7 cellular contexts compared by ENCODE assay signal in genomic region chr1:27428316-27429028, GRCh38. TPM values are rescaled to one million over a fixed set of nuclear protein-coding genes. Genes with fewer than 3 reads are reported as not detected.
DNase-seq lines count a peak whose midpoint lies in the region; ATAC-seq and TF ChIP-seq lines count a peak whose summit lies in the region.

No MANE protein-coding gene starts in this region.

- no peaks in the 10 kb centered on the region for H3K9me3 ChIP-seq in psoas muscle
- H3K9me3 ChIP-seq in MM.1S (replicated peaks; ENCODE audit: insufficient read depth, low read length), result no peaks in the 10 kb centered on the region

- no peaks in the 10 kb centered on the region for H3K27me3 Mint-ChIP-seq in activated CD8-positive, alpha-beta T cell treated with anti-CD3 and anti-CD28 coated beads, Interleukin-2, amount 10 ng/mL, durations not matched to agents 7 days and 5 days (ENCODE audit: low read depth)

- H3K9ac ChIP-seq in MM.1S (ENCODE audit: low read length), result no peak overlapping the region

- intact Hi-C loops in head of caudate nucleus (cut with DNase I) (no loop called here), psoas muscle (cut with DNase I) (loop anchor here in 1 of 2 donors (5.0 kb wide), 1 partner anchor 54 kb away; no protein-coding TSS in a partner anchor)

- peaks cover 42% of the 10 kb centered on the region for H3K36me3 Mint-ChIP-seq in activated CD8-positive, alpha-beta T cell treated with anti-CD3 and anti-CD28 coated beads, Interleukin-2, amount 10 ng/mL, durations not matched to agents 7 days and 5 days (ENCODE audit: low read depth)

- H3K9me2 ChIP-seq in MM.1S (replicated peaks; ENCODE audit: insufficient read depth, low read length), result no peaks in the 10 kb centered on the region

- no peak overlapping the region for H2AFZ ChIP-seq in MM.1S (ENCODE audit: low read length)

- H4K20me1 ChIP-seq in MM.1S (ENCODE audit: insufficient read depth, low read length), result no peaks in the 10 kb centered on the region

- H3K36me3 ChIP-seq in psoas muscle (ENCODE audit: insufficient read depth in 1 of 2, low read depth in 1 of 2), result peaks cover 0 to 22% of the 10 kb centered on the region in 2 donors
- H3K36me3 ChIP-seq in MM.1S (replicated peaks; ENCODE audit: insufficient read depth, low read length), result peaks cover 6% of the 10 kb centered on the region; the same call in 1 of the 2 replicates

- H3K27ac Mint-ChIP-seq in activated CD8-positive, alpha-beta T cell treated with anti-CD3 and anti-CD28 coated beads, Interleukin-2, amount 10 ng/mL, durations not matched to agents 7 days and 5 days, result peak overlapping the region; percentile 79

- H3F3A ChIP-seq in MM.1S (ENCODE audit: insufficient read depth, low read length), result peaks cover 21% of the 10 kb centered on the region

- peak; percentile 37 for ATAC-seq in activated CD8-positive, alpha-beta T cell treated with anti-CD3 and anti-CD28 coated beads, Interleukin-2, amount 10 ng/mL, durations not matched to agents 7 days and 5 days
- ATAC-seq in psoas muscle (peak; percentile 89 to 95 (median 93)), HG03139 (IDR thresholded peaks at IDR 0.05; ENCODE audit: unreplicated experiment) (no peak)

- peaks cover 90% of the 10 kb centered on the region for H3K79me2 ChIP-seq in MM.1S (ENCODE audit: low read length)

- no peak overlapping the region for H3K4me2 ChIP-seq in MM.1S (ENCODE audit: low read depth, low read length)

- POLR2A ChIA-PET in activated CD8-positive, alpha-beta T cell treated with anti-CD3 and anti-CD28 coated beads, Interleukin-2, amount 10 ng/mL, durations not matched to agents 7 days and 5 days (lab: Charles Lee), result interaction anchor here (0.6 to 0.8 kb wide), 2 partner anchors 19 to 357 kb away, joined by 3 to 5 read pairs; no protein-coding TSS in a partner anchor

- H3K4me1 ChIP-seq in psoas muscle (peaks cover 71% of the 10 kb centered on the region), MM.1S (ENCODE audit: low read length) (peaks cover 28% of the 10 kb centered on the region)

- no peaks in the 10 kb centered on the region for H3K9me3 Mint-ChIP-seq in activated CD8-positive, alpha-beta T cell treated with anti-CD3 and anti-CD28 coated beads, Interleukin-2, amount 10 ng/mL, durations not matched to agents 7 days and 5 days (ENCODE audit: insufficient read depth)

- H3K4me3 ChIP-seq in psoas muscle (peak overlapping the region; percentile 35), MM.1S (ENCODE audit: low read length) (no peak overlapping the region)

- H3K4me3 Mint-ChIP-seq in activated CD8-positive, alpha-beta T cell treated with anti-CD3 and anti-CD28 coated beads, Interleukin-2, amount 10 ng/mL, durations not matched to agents 7 days and 5 days, result peak overlapping the region; percentile 69

- DNase-seq in NCI-H1092 (lab: John Stamatoyannopoulos, UW) (peak; percentile 61), head of caudate nucleus (peak in 37 of 42 donors; percentile 23 to 86 (median 57)), psoas muscle (peak; percentile 33 to 74), MM.1S (no peak), AG08395 (ENCODE audit: low spot score) (no peak)
- no peak for DNase-seq in activated CD8-positive, alpha-beta T cell treated with anti-CD3 and anti-CD28 coated beads, Interleukin-2, amount 10 ng/mL, durations not matched to agents 7 days and 5 days

- H3K27me3 ChIP-seq in psoas muscle (ENCODE audit: insufficient read depth in 3 of 3, low read length in 2 of 3), result no peaks in the 10 kb centered on the region
- no peaks in the 10 kb centered on the region for H3K27me3 ChIP-seq in MM.1S (replicated peaks; ENCODE audit: insufficient read depth, low read length)

- CTCF ChIA-PET in activated CD8-positive, alpha-beta T cell treated with anti-CD3 and anti-CD28 coated beads, Interleukin-2, amount 10 ng/mL, durations not matched to agents 7 days and 5 days (lab: Charles Lee), result interaction anchor here (0.6 to 4.6 kb wide), 12 partner anchors 10 to 235 kb away, joined by 3 to 22 read pairs (median 3); partner anchors contain the start of gene WASF2

- peaks cover 54% of the 10 kb centered on the region for H3K4me1 Mint-ChIP-seq in activated CD8-positive, alpha-beta T cell treated with anti-CD3 and anti-CD28 coated beads, Interleukin-2, amount 10 ng/mL, durations not matched to agents 7 days and 5 days (ENCODE audit: low read depth)

- H3K27ac ChIP-seq in psoas muscle (peak overlapping the region; percentile 79), MM.1S (ENCODE audit: low read length) (no peak overlapping the region)

- WGBS in psoas muscle, 3 donors, result 5 to 12% (median 9%) methylated on average over 17 of the region's 17 CpGs

- no peak for TF ChIP-seq CTCF in psoas muscle (IDR thresholded peaks at IDR 0.05)
- TF ChIP-seq CTCF in MM.1S (IDR thresholded peaks at IDR 0.05; ENCODE audit: low read length), result no peak

RNA-seq across cellular contexts. Expression of gene GPR3, which starts 36.0 kb away (rescaled TPM):
- under 1 TPM; 0.47 to 0.66 TPM for total RNA-seq in activated CD8-positive, alpha-beta T cell treated with anti-CD3 and anti-CD28 coated beads, Interleukin-2, amount 10 ng/mL, durations not matched to agents 7 days and 5 days
- total RNA-seq in psoas muscle, result 1 to 10 TPM in 1 of 4 donors, under 1 TPM in 1, not detected in 2; 0.42 to 1.3 TPM
- under 1 TPM; 0.12 to 0.98 (median 0.31) TPM for polyA plus RNA-seq in psoas muscle

RNA-seq across cellular contexts. Expression of gene CD164L2, which starts 45.3 kb away (rescaled TPM):
- total RNA-seq in activated CD8-positive, alpha-beta T cell treated with anti-CD3 and anti-CD28 coated beads, Interleukin-2, amount 10 ng/mL, durations not matched to agents 7 days and 5 days, result not detected
- not detected for total RNA-seq in psoas muscle
- polyA plus RNA-seq in psoas muscle, result not detected

RNA-seq across cellular contexts. Expression of gene FCN3, which starts 53.8 kb away (rescaled TPM):
- total RNA-seq in activated CD8-positive, alpha-beta T cell treated with anti-CD3 and anti-CD28 coated beads, Interleukin-2, amount 10 ng/mL, durations not matched to agents 7 days and 5 days, result not detected
- 10 to 100 TPM in 1 of 4 donors, 1 to 10 TPM in 3; 3.4 to 12.9 (median 5.8) TPM for total RNA-seq in psoas muscle
- polyA plus RNA-seq in psoas muscle, result 10 to 100 TPM; 18.6 to 34.6 (median 21.9) TPM

Comparison
In these comparisons a context has a peak if more than half of its experiments do, and no peak if none do; other contexts are left out.
1. DNase-seq: peak in NCI-H1092 (single experiment), head of caudate nucleus (37 of 42) and psoas muscle (2 of 2); none in activated CD8-positive, alpha-beta T cell treated with anti-CD3 and anti-CD28 coated beads, Interleukin-2, amount 10 ng/mL, durations not matched to agents 7 days and 5 days (single experiment), MM.1S (single experiment) and AG08395 (single experiment).
2. RNA of gene FCN3, which starts 53.8 kb away (total RNA-seq): 3.4 to 12.9 TPM in psoas muscle; not detected in activated CD8-positive, alpha-beta T cell treated with anti-CD3 and anti-CD28 coated beads, Interleukin-2, amount 10 ng/mL, durations not matched to agents 7 days and 5 days; every median in the first group is over 4 times any median in the second.